8 cellular contexts compared by ENCODE assay signal in the genomic region with DNA sequence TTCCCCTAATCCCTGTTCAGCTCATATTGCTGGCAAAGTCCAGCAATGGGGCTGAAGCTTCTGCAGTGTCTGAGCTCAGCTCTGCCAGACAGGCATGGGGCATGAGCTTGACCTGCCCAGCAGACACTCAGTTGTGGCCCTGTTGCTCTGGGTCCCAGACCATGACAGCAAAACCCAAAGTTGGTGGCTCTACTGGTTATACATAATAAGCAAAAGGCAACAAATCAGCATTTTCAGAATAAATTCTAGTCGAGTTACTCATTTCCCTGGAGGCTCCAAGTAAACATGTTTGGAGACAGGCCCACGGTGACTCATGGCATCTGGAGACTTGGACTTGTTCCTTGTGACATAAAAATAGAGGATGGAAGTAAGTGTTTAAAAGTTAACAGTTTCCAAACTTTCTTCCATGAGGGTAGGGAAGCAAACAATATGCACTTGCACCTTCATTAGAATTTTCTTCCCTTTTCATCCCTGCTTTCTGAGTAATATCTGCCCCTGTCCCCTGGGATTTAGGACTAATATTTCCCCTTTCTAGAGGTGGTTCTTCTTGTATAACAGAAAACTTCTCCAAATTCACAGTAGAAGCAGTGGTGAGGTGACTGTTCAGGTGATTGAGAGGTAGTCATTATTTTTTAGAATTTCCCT.
DNase-seq lines count a peak whose midpoint lies in the region; ATAC-seq and TF ChIP-seq lines count a peak whose summit lies in the region.

No MANE protein-coding gene starts in this region.

- TF ChIP-seq CTCF in BJ (IDR thresholded peaks at IDR 0.05; ENCODE audit: insufficient read depth, low read depth, low read length) (no peak), foreskin fibroblast (IDR thresholded peaks at IDR 0.05; ENCODE audit: low read depth, low read length) (no peak), glutamatergic neuron (IDR thresholded peaks at IDR 0.05; ENCODE audit: partially characterized antibody, unreplicated experiment) (no peak)

- no peak overlapping the region for H3K27ac Mint-ChIP-seq in glutamatergic neuron (ENCODE audit: unreplicated experiment)
- no peak overlapping the region for H3K27ac Mint-ChIP-seq in activated T-cell treated with anti-CD3 and anti-CD28 coated beads, Interleukin-2, amount 50 U/mL, for 72 hours

- H3K9ac ChIP-seq in trophoblast cell (ENCODE audit: low read length) = no peak overlapping the region

- ATAC-seq in activated T-cell treated with anti-CD3 and anti-CD28 coated beads, Interleukin-2, amount 50 U/mL, for 72 hours (replicated peaks in 1 of 2) = no peak

- H3K27me3 ChIP-seq in BJ (ENCODE audit: control insufficient read depth, insufficient read depth, low read length) = no peaks in the 10 kb centered on the region
- no peaks in the 10 kb centered on the region for H3K27me3 ChIP-seq in trophoblast cell (ENCODE audit: insufficient read depth, low read length)

- no peak overlapping the region for H2AK5ac ChIP-seq in trophoblast cell (ENCODE audit: low read length)

- no peaks in the 10 kb centered on the region for H3K36me3 ChIP-seq in BJ (ENCODE audit: control insufficient read depth, insufficient read depth, low read length)
- no peaks in the 10 kb centered on the region for H3K36me3 ChIP-seq in trophoblast cell (ENCODE audit: control insufficient read depth in 1 of 2, insufficient read depth in 2 of 2, low read length in 2 of 2)

- H3K14ac ChIP-seq in trophoblast cell (ENCODE audit: low read length) = no peak overlapping the region

- H4K8ac ChIP-seq in trophoblast cell (ENCODE audit: low read depth, low read length) = no peak overlapping the region

- H3K36me3 Mint-ChIP-seq in glutamatergic neuron (ENCODE audit: unreplicated experiment) = peaks cover 9% of the 10 kb centered on the region
- H3K36me3 Mint-ChIP-seq in activated T-cell treated with anti-CD3 and anti-CD28 coated beads, Interleukin-2, amount 50 U/mL, for 72 hours (ENCODE audit: insufficient read depth in 2 of 2) = no peaks in the 10 kb centered on the region

- peaks cover 3% of the 10 kb centered on the region for H3K27me3 Mint-ChIP-seq in glutamatergic neuron (ENCODE audit: unreplicated experiment)
- peaks cover 32% of the 10 kb centered on the region for H3K27me3 Mint-ChIP-seq in activated T-cell treated with anti-CD3 and anti-CD28 coated beads, Interleukin-2, amount 50 U/mL, for 72 hours (ENCODE audit: low read depth)

- H3K27ac ChIP-seq in trophoblast cell (ENCODE audit: low read depth, low read length) = peak overlapping the region; percentile 69

- H3K9me3 ChIP-seq in trophoblast cell (ENCODE audit: insufficient read depth, low read depth, low read length) = no peaks in the 10 kb centered on the region

- H2BK120ac ChIP-seq in trophoblast cell (ENCODE audit: insufficient read depth, low read length, poor library complexity) = no peak overlapping the region

- H2BK5ac ChIP-seq in trophoblast cell (ENCODE audit: low read depth, low read length, poor library complexity) = no peak overlapping the region

- in situ Hi-C loops in SK-MEL-5 (cut with HindIII; ENCODE audit: low pct_unique_long_range_greater_than_20kb, low sequenced_read_pairs) = no loop called here

- H3K4ac ChIP-seq in trophoblast cell (ENCODE audit: low read depth, low read length) = no peak overlapping the region

- POLR2A ChIA-PET in BJ (lab: Charles Lee) = no interaction called here

- H2AFZ ChIP-seq in trophoblast cell (ENCODE audit: insufficient read depth, low read length, poor library complexity) = no peak overlapping the region

- peaks cover 1% of the 10 kb centered on the region for H3K9me3 Mint-ChIP-seq in glutamatergic neuron (ENCODE audit: unreplicated experiment)
- H3K9me3 Mint-ChIP-seq in activated T-cell treated with anti-CD3 and anti-CD28 coated beads, Interleukin-2, amount 50 U/mL, for 72 hours = no peaks in the 10 kb centered on the region

- H4K12ac ChIP-seq in trophoblast cell (ENCODE audit: low read depth, low read length) = no peak overlapping the region

- H3K23ac ChIP-seq in trophoblast cell (ENCODE audit: low read length) = no peak overlapping the region

- H3K79me1 ChIP-seq in trophoblast cell (ENCODE audit: low read length) = peaks cover 7% of the 10 kb centered on the region

- peak; percentile 92 for DNase-seq in BJ (ENCODE audit: low read depth)
- DNase-seq in SK-MEL-5 (ENCODE audit: low read depth, low spot score) = peak; percentile 58
- peak; percentile 92 to 96 for DNase-seq in foreskin fibroblast
- DNase-seq in trophoblast cell = peak; percentile 82 to 96
- DNase-seq in COR-L47 (lab: John Stamatoyannopoulos, UW) = no peak
- DNase-seq in cerebellar nuclear complex (lab: John Stamatoyannopoulos, UW) = no peak
- DNase-seq in glutamatergic neuron = no peak
- DNase-seq in activated T-cell treated with anti-CD3 and anti-CD28 coated beads, Interleukin-2, amount 50 U/mL, for 72 hours = no peak

- no peak overlapping the region for H4K91ac ChIP-seq in trophoblast cell (ENCODE audit: low read depth, low read length)

- peaks cover 5% of the 10 kb centered on the region for H3K4me1 Mint-ChIP-seq in glutamatergic neuron (ENCODE audit: low read depth, unreplicated experiment)
- no peaks in the 10 kb centered on the region for H3K4me1 Mint-ChIP-seq in activated T-cell treated with anti-CD3 and anti-CD28 coated beads, Interleukin-2, amount 50 U/mL, for 72 hours (ENCODE audit: low read depth)

- no peak overlapping the region for H3K4me3 ChIP-seq in BJ (ENCODE audit: low read depth, low read length)
- H3K4me3 ChIP-seq in foreskin fibroblast (ENCODE audit: low read depth in 1 of 2, low read length in 2 of 2) = no peak overlapping the region
- no peak overlapping the region for H3K4me3 ChIP-seq in trophoblast cell (ENCODE audit: low read depth, low read length)

- H3K4me3 Mint-ChIP-seq in glutamatergic neuron (ENCODE audit: unreplicated experiment) = no peak overlapping the region
- H3K4me3 Mint-ChIP-seq in activated T-cell treated with anti-CD3 and anti-CD28 coated beads, Interleukin-2, amount 50 U/mL, for 72 hours = no peak overlapping the region

- H3K79me2 ChIP-seq in trophoblast cell (ENCODE audit: control insufficient read depth, insufficient read depth, low read length, poor library complexity) = no peaks in the 10 kb centered on the region

- WGBS in trophoblast cell (ENCODE audit: extremely low coverage, insufficient coverage, insufficient read length) = no CpG with 5 or more reads among the region's 2 CpGs

- peak overlapping the region; percentile 45 for H3K18ac ChIP-seq in trophoblast cell (ENCODE audit: low read length)

- H2BK12ac ChIP-seq in trophoblast cell (ENCODE audit: low read length) = no peak overlapping the region

- H3K4me2 ChIP-seq in trophoblast cell (ENCODE audit: low read length) = peak overlapping the region; percentile 35

- H3K4me1 ChIP-seq in trophoblast cell (ENCODE audit: control insufficient read depth in 1 of 2, insufficient read depth in 2 of 2, low read length in 2 of 2) = peaks cover 10 to 23% of the 10 kb centered on the region in 2 experiments

- CTCF ChIA-PET in BJ (lab: Yijun Ruan, JAX) = interaction anchor here (0.8 to 1.4 kb wide), 2 partner anchors 25 to 33 kb away, joined by 3 to 4 read pairs; no protein-coding TSS in a partner anchor

Comparison
In these comparisons a context has a peak if more than half of its experiments do, and no peak if none do; other contexts are left out.
1. DNase-seq: peak in BJ (single experiment), SK-MEL-5 (single experiment), foreskin fibroblast (2 of 2) and trophoblast cell (2 of 2); none in COR-L47 (single experiment), cerebellar nuclear complex (0 of 2), glutamatergic neuron (single experiment) and activated T-cell treated with anti-CD3 and anti-CD28 coated beads, Interleukin-2, amount 50 U/mL, for 72 hours (0 of 2).